In the genomic region with DNA sequence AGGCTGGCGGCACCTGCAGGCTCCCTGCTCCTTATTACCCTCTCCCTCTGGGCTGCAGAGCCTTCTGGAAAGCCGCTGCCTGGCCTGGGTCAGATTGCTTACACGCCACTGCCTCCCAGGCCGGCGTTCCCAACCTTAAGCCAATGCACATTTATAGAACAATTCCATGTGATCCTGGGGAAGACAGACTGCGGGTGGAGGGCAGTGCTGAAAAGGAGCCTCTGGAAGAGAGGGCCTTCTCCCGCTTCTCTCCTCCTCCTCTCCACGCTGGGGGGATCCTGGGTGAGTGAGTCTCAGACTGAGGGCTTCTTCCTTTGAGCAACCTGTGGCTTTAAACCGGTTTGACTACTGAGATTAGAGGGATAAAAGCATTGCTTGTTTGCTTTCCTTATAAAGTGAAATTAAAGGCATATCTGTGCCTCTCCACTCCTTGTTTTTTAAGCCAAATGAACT, we compare ENCODE assay signal across 10 cellular contexts. TPM values are rescaled to one million over a fixed set of nuclear protein-coding genes. Genes with fewer than 3 reads are reported as not detected.
DNase-seq lines count a peak whose midpoint lies in the region; ATAC-seq and TF ChIP-seq lines count a peak whose summit lies in the region.
"Had no signal": no experiment of that assay in that cellular context is flagged by ENCODE, and none has a peak within 500 bp of the region (broad histone marks: within the 10 kb centered on the region; RNA-seq: fewer than 3 reads in every experiment).

No MANE protein-coding gene starts in this region.

- no peak overlapping the region for H3K9ac ChIP-seq in neural progenitor cell

- intact Hi-C loops in cardiac septum (cut with DNase I): no loop called here

- no peaks in the 10 kb centered on the region for H3K27me3 ChIP-seq in neural progenitor cell

- peak overlapping the region; percentile 51 for H3K4me2 ChIP-seq in neural progenitor cell

- no peaks in the 10 kb centered on the region for H3K36me3 ChIP-seq in neural progenitor cell

- H2AFZ ChIP-seq in neural progenitor cell (replicated peaks): peak overlapping the region; percentile 73

- no peaks in the 10 kb centered on the region for H3K79me2 ChIP-seq in neural progenitor cell (ENCODE audit: low read depth)

- H3K27ac ChIP-seq in C4-2B: peak overlapping the region; percentile 92
- H3K27ac ChIP-seq in neural progenitor cell: peak overlapping the region; percentile 7

- no peak overlapping the region for H3K4me3 ChIP-seq in neural progenitor cell

- H3K4me1 Mint-ChIP-seq in neural progenitor cell: peaks cover 29% of the 10 kb centered on the region

- peaks cover 8% of the 10 kb centered on the region for H3K27me3 Mint-ChIP-seq in neural progenitor cell (ENCODE audit: insufficient read depth, low read depth)

- peak overlapping the region; percentile 31 for H3K4me3 Mint-ChIP-seq in neural progenitor cell

- H3K36me3 Mint-ChIP-seq in neural progenitor cell: no peaks in the 10 kb centered on the region

- no peaks in the 10 kb centered on the region for H4K20me1 ChIP-seq in neural progenitor cell (ENCODE audit: low read depth)

- H3K9me3 ChIP-seq in neural progenitor cell (ENCODE audit: low read depth): no peaks in the 10 kb centered on the region

- H3K27ac Mint-ChIP-seq in neural progenitor cell: peak overlapping the region; percentile 54

- TF ChIP-seq CTCF in C4-2B (conservative IDR thresholded peaks at IDR 0.05) (no peak), neural progenitor cell (IDR thresholded peaks at IDR 0.05) (no peak)

- ATAC-seq in GM21619 (IDR thresholded peaks at IDR 0.05; ENCODE audit: unreplicated experiment) (no peak), GM18520 (IDR thresholded peaks at IDR 0.05; ENCODE audit: unreplicated experiment) (no peak)

- peaks cover 13% of the 10 kb centered on the region for H3F3A ChIP-seq in neural progenitor cell (ENCODE audit: low read depth)

- peak; percentile 31 for DNase-seq in RPMI7951 (ENCODE audit: low read depth)
- DNase-seq in cardiac septum (ENCODE audit: low spot score): peak; percentile 84
- peak; percentile 65 for DNase-seq in neural progenitor cell (ENCODE audit: low spot score)
- no peak for DNase-seq in activated CD8-positive, alpha-beta memory T cell treated with anti-CD3 and anti-CD28 coated beads for 24 hours
- no peak for DNase-seq in AML-193 (lab: John Stamatoyannopoulos, UW)
- DNase-seq: foreskin melanocyte, GOT3 had no signal

- peaks cover 20% of the 10 kb centered on the region for H3K4me1 ChIP-seq in neural progenitor cell

- H3K9me3 Mint-ChIP-seq in neural progenitor cell: peaks cover 8% of the 10 kb centered on the region

RNA-seq across cellular contexts. Expression of gene TACC2, which starts 5.5 kb away (rescaled TPM):
- total RNA-seq in RPMI7951 (2014; rRNA removed; shearing (Covaris generic)): 7.3 and 11.1 TPM in 2 replicates
- total RNA-seq in cardiac septum: 282 TPM
- total RNA-seq in neural progenitor cell (ENCODE audit: low replicate concordance): 10.7 and 20.6 TPM in 2 replicates

RNA-seq across cellular contexts. Expression of gene NSMCE4A, which starts 19.4 kb away (rescaled TPM):
- total RNA-seq in RPMI7951 (2014; rRNA removed; shearing (Covaris generic)): 78.8 and 94.9 TPM in 2 replicates
- total RNA-seq in cardiac septum (29.0 TPM), neural progenitor cell (ENCODE audit: low replicate concordance) (159 and 223 TPM in 2 replicates)

Comparison
In these comparisons a context has a peak if more than half of its experiments do, and no peak if none do; other contexts are left out.
1. DNase-seq: peak in RPMI7951 (single experiment), cardiac septum (single experiment) and neural progenitor cell (single experiment); none in activated CD8-positive, alpha-beta memory T cell treated with anti-CD3 and anti-CD28 coated beads for 24 hours (single experiment) and AML-193 (0 of 2).
2. RNA of gene TACC2, which starts 5.5 kb away (total RNA-seq): 282 TPM in cardiac septum (single experiment); 10.7 to 20.6 TPM in neural progenitor cell and 7.3 to 11.1 TPM in RPMI7951; every median in the first group is over 10 times any median in the second.